Comparison of ENCODE assay signal across 8 cellular contexts in the genomic region with DNA sequence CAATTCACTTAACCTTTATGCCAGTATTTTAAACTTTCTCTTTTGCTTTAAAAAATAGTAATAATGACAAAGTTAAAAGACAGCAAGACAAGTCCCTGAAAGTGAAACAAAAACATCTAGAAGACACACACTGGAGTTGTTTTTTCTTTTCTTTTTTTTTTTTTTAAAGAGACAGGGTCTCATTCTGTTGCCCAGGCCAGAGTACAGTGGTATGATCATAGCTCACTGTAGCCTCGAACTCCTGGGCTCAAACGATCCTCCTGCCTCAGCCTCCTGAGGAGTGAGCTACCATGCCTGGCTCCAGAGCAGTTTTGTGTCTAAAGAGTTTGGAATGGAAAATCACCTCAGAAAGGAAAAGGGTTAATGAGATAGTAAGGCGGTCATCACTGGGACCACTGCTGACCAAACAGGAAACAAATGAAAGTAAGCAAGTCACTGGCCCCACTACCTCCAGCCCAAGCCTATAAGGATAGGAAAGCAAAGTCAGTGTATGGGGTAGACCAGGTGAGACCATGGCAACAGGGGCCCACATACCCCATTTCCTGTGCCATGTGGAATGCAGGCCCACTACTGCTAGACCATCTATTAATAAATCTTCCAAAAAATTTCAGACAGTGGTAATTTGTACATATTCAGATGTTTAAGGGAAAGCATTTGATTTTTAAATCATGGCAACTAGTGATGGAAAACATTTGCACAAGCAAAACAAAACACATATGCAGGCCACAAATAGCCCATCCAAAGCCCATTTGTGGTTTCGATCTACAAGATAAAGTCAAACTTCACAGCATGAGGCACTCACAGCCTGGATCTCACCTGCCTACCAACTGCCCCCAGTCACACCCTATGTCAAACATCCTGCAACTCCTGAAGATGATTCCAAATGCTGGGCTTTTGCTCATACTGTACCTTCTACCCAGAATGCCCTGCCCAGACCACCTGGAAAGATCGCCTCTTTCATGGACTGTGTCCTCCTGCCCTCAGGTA.
DNase-seq lines count a peak whose midpoint lies in the region; ATAC-seq, FAIRE-seq and TF ChIP-seq lines count a peak whose summit lies in the region.

No MANE protein-coding gene starts in this region.

- ATAC-seq in HG03103 (IDR thresholded peaks at IDR 0.05; ENCODE audit: low read depth, unreplicated experiment) (peak; percentile 66), HG03469 (IDR thresholded peaks at IDR 0.05; ENCODE audit: unreplicated experiment) (no peak)

- FAIRE-seq in urothelium cell line (lab: Jason Lieb, UNC) = no peak
- FAIRE-seq in kidney (lab: Jason Lieb, UNC) = no peak

- in situ Hi-C loops in astrocyte of the spinal cord (cut with HindIII; ENCODE audit: low sequenced_read_pairs) = no loop called here

- CTCF ChIA-PET in activated naive CD4-positive, alpha-beta T cell treated with anti-CD3 and anti-CD28 coated beads, Interleukin-2, amount 10 ng/mL, durations not matched to agents 7 days and 5 days (lab: Charles Lee) = no interaction called here

- H3K4me3 ChIP-seq in astrocyte of the spinal cord (ENCODE audit: low read depth, low read length) (no peak overlapping the region), subcutaneous abdominal adipose tissue (ENCODE audit: low read depth in 1 of 5, low read length in 5 of 5) (peak overlapping the region in 2 of 5 donors; percentile 8 to 24), kidney (ENCODE audit: low read length in 2 of 2) (no peak overlapping the region)

- peaks cover 31% of the 10 kb centered on the region for H3K4me1 Mint-ChIP-seq in activated naive CD4-positive, alpha-beta T cell treated with anti-CD3 and anti-CD28 coated beads, Interleukin-2, amount 10 ng/mL, durations not matched to agents 7 days and 5 days

- H3K27me3 ChIP-seq in subcutaneous abdominal adipose tissue (ENCODE audit: control insufficient read depth in 5 of 5, insufficient read depth in 4 of 5, low read length in 5 of 5) = no peaks in the 10 kb centered on the region

- peaks cover 0 to 24% (median 11%) of the 10 kb centered on the region in 5 donors for H3K4me1 ChIP-seq in subcutaneous abdominal adipose tissue (ENCODE audit: control insufficient read depth in 5 of 5, insufficient read depth in 5 of 5, low read length in 5 of 5)
- H3K4me1 ChIP-seq in kidney (ENCODE audit: control insufficient read depth in 1 of 2, insufficient read depth in 1 of 2, low read depth in 1 of 2, low read length in 2 of 2) = peaks cover 11 to 26% of the 10 kb centered on the region in 2 donors

- H3K27me3 Mint-ChIP-seq in activated naive CD4-positive, alpha-beta T cell treated with anti-CD3 and anti-CD28 coated beads, Interleukin-2, amount 10 ng/mL, durations not matched to agents 7 days and 5 days = no peaks in the 10 kb centered on the region

- no peak for TF ChIP-seq CTCF in astrocyte of the spinal cord (IDR thresholded peaks at IDR 0.05; ENCODE audit: low read depth, low read length)
- no peak for TF ChIP-seq CTCF in kidney (IDR thresholded peaks at IDR 0.05; ENCODE audit: borderline replicate concordance, extremely low read depth, insufficient read depth)

- peak overlapping the region; percentile 58 for H3K4me3 Mint-ChIP-seq in activated naive CD4-positive, alpha-beta T cell treated with anti-CD3 and anti-CD28 coated beads, Interleukin-2, amount 10 ng/mL, durations not matched to agents 7 days and 5 days

- H3K27ac ChIP-seq in subcutaneous abdominal adipose tissue (ENCODE audit: low read depth, low read length) (peak overlapping the region; percentile 42), kidney (ENCODE audit: low read depth in 2 of 2, low read length in 2 of 2) (peak overlapping the region in 1 of 2 donors; percentile 3)

- peaks cover 5 to 14% (median 6%) of the 10 kb centered on the region in 5 donors for H3K9me3 ChIP-seq in subcutaneous abdominal adipose tissue (ENCODE audit: control insufficient read depth in 5 of 5, low read length in 5 of 5)
- peaks cover 0 to 5% of the 10 kb centered on the region in 2 donors for H3K9me3 ChIP-seq in kidney (ENCODE audit: control insufficient read depth in 1 of 2, low read length in 2 of 2)

- H3K9me3 Mint-ChIP-seq in activated naive CD4-positive, alpha-beta T cell treated with anti-CD3 and anti-CD28 coated beads, Interleukin-2, amount 10 ng/mL, durations not matched to agents 7 days and 5 days = peaks cover 25% of the 10 kb centered on the region

- no peak overlapping the region for H3K9ac ChIP-seq in subcutaneous abdominal adipose tissue (ENCODE audit: low read length in 5 of 5)
- no peak overlapping the region for H3K9ac ChIP-seq in kidney (ENCODE audit: low read length in 2 of 2)

- no peak for DNase-seq in activated naive CD4-positive, alpha-beta T cell treated with anti-CD3 and anti-CD28 coated beads, Interleukin-2, amount 10 ng/mL, durations not matched to agents 7 days and 5 days
- DNase-seq in activated naive CD4-positive, alpha-beta T cell (lab: John Stamatoyannopoulos, UW) = no peak
- DNase-seq in astrocyte of the spinal cord (ENCODE audit: low read depth, low spot score) (peak; percentile 25), urothelium cell line (ENCODE audit: low spot score) (no peak), kidney (no peak)

- H3K36me3 ChIP-seq in subcutaneous abdominal adipose tissue (ENCODE audit: control insufficient read depth in 5 of 5, insufficient read depth in 5 of 5, low read length in 5 of 5) (no peaks in the 10 kb centered on the region), kidney (ENCODE audit: control insufficient read depth in 1 of 2, insufficient read depth in 2 of 2, low read length in 2 of 2) (no peaks in the 10 kb centered on the region)

- intact Hi-C loops in kidney (cut with DNase I) = no loop called here

- H3K27ac Mint-ChIP-seq in activated naive CD4-positive, alpha-beta T cell treated with anti-CD3 and anti-CD28 coated beads, Interleukin-2, amount 10 ng/mL, durations not matched to agents 7 days and 5 days = peak overlapping the region; percentile 80

- H3K36me3 Mint-ChIP-seq in activated naive CD4-positive, alpha-beta T cell treated with anti-CD3 and anti-CD28 coated beads, Interleukin-2, amount 10 ng/mL, durations not matched to agents 7 days and 5 days = peaks cover 6% of the 10 kb centered on the region
